Comparison of ENCODE assay signal across 10 cellular contexts in genomic region chrX:2226906-2227656, GRCh38.
"Had no signal": no experiment of that assay in that cellular context is flagged by ENCODE, and none has a peak within 500 bp of the region (broad histone marks: within the 10 kb centered on the region; RNA-seq: fewer than 3 reads in every experiment).

No MANE protein-coding gene starts in this region.

- H3K4me3 ChIP-seq: dorsolateral prefrontal cortex, gastroesophageal sphincter, thyroid gland, uterus had no signal

- H3K27ac ChIP-seq: dorsolateral prefrontal cortex, gastroesophageal sphincter, thyroid gland, uterus had no signal

- H3K36me3 ChIP-seq: thyroid gland, uterus had no signal

- H3K4me1 ChIP-seq: gastroesophageal sphincter, thyroid gland, uterus had no signal

- DNase-seq: activated naive CD4-positive, alpha-beta T cell treated with Interleukin-2 at 50 U/mL for 16 hours; islet precursor cell; mammary epithelial cell; thyroid gland; uterus had no signal

- H3K9me3 ChIP-seq: thyroid gland had no signal

- H3K27me3 ChIP-seq: dorsolateral prefrontal cortex, gastroesophageal sphincter, thyroid gland, uterus had no signal

- ATAC-seq: gastroesophageal sphincter, left lobe of liver, sciatic nerve, SK-N-SH treated with all-trans-retinoic acid at 6 μM for 48 hours had no signal
